Comparison of ENCODE assay signal across 1 cellular context in the genomic region with DNA sequence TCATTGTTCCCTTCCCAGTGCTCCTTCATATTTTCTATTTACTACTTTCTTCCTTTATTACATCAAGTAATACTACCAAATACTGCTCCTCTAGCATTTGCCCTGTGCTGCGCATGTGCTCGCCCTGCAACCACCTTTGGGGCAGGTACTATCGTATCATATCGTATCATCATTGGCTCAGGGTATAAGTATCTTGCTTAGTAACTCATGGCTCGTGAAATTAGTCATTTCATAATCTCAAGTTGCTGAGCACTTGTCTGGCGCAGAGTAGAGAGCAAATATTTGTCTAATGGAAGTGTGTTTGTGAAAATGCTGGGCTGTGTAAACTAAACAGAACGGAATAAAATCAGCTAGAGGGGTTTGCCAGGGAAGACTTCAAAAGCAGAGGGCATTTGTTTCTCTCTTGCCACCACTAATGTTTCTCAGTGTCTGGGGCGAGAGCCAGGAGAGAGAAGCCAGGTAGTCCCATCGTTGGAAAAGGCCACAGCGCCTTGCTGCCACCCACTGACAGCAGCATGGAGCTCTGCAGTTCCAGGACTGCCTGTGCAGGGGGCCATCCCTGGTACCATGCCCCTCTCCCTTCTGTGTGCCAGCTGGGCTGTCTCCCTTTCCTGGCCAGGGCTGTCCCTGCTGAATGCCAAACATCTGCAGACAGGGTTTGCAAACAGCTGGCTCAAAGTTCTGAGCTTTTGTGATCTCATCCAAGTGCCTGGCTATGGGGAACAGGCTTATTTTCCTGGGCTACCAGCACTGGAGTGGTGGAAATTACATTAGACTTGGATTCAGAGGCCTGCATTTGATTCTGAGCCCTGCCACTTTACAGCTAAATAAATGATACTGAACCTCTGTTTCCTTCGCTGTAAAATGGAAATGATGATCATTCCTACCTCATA.
TF ChIP-seq lines count a peak whose summit lies in the region.

No MANE protein-coding gene starts in this region.

TF ChIP-seq in HepG2, 621 proteins besides CTCF, POLR2A, EP300 and RAD21 (continued from another document):
- TF ChIP-seq TEAD3 (CRISPR knock-in tag; optimal IDR thresholded peaks at IDR 0.05; ENCODE audit: borderline replicate concordance) (peak; percentile 68), ZNF460 (CRISPR knock-in tag; IDR thresholded peaks at IDR 0.05; ENCODE audit: borderline replicate concordance) (no peak), HDAC2 (CRISPR knock-in tag; IDR thresholded peaks at IDR 0.05) (0 out of 2 replicates have a peak, but pooled peaks have one; percentile 14), ZFAT (CRISPR knock-in tag; conservative IDR thresholded peaks at IDR 0.05) (no peak), SOX5 (CRISPR knock-in tag; IDR thresholded peaks at IDR 0.05; ENCODE audit: borderline replicate concordance) (no peak), ZNF713 (CRISPR knock-in tag; IDR thresholded peaks at IDR 0.05) (no peak), ZSCAN12 (CRISPR knock-in tag; IDR thresholded peaks at IDR 0.05) (no peak), ELF1 (CRISPR knock-in tag; IDR thresholded peaks at IDR 0.05) (0 out of 2 replicates have a peak, but pooled peaks have one; percentile 13), ERF (CRISPR knock-in tag; IDR thresholded peaks at IDR 0.05) (peak; percentile 68; the same call in 1 of the 2 replicates), PHF5A (CRISPR knock-in tag; IDR thresholded peaks at IDR 0.05; ENCODE audit: low read depth, unreplicated experiment) (no peak), MTA3 (CRISPR knock-in tag; IDR thresholded peaks at IDR 0.05) (no peak), MTA1 (CRISPR knock-in tag; IDR thresholded peaks at IDR 0.05; ENCODE audit: borderline replicate concordance) (peak; percentile 28; the same call in 1 of the 2 replicates)
- TF ChIP-seq, protein P1, sequence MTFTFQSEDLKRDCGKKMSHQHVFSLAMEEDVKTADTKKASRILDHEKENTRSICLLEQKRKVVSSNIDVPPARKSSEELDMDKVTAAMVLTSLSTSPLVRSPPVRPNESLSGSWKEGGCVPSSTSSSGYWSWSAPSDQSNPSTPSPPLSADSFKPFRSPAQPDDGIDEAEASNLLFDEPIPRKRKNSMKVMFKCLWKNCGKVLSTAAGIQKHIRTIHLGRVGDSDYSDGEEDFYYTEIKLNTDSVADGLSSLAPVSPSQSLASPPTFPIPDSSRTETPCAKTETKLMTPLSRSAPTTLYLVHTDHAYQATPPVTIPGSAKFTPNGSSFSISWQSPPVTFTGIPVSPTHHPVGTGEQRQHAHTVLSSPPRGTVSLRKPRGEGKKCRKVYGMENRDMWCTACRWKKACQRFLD (CRISPR knock-in tag; IDR thresholded peaks at IDR 0.05; ENCODE audit: borderline replicate concordance) = no peak
- TF ChIP-seq, protein P2, sequence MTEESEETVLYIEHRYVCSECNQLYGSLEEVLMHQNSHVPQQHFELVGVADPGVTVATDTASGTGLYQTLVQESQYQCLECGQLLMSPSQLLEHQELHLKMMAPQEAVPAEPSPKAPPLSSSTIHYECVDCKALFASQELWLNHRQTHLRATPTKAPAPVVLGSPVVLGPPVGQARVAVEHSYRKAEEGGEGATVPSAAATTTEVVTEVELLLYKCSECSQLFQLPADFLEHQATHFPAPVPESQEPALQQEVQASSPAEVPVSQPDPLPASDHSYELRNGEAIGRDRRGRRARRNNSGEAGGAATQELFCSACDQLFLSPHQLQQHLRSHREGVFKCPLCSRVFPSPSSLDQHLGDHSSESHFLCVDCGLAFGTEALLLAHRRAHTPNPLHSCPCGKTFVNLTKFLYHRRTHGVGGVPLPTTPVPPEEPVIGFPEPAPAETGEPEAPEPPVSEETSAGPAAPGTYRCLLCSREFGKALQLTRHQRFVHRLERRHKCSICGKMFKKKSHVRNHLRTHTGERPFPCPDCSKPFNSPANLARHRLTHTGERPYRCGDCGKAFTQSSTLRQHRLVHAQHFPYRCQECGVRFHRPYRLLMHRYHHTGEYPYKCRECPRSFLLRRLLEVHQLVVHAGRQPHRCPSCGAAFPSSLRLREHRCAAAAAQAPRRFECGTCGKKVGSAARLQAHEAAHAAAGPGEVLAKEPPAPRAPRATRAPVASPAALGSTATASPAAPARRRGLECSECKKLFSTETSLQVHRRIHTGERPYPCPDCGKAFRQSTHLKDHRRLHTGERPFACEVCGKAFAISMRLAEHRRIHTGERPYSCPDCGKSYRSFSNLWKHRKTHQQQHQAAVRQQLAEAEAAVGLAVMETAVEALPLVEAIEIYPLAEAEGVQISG (CRISPR knock-in tag; IDR thresholded peaks at IDR 0.05) = peak; percentile 36; the same call in 1 of the 2 replicates
- TF ChIP-seq, protein P3, sequence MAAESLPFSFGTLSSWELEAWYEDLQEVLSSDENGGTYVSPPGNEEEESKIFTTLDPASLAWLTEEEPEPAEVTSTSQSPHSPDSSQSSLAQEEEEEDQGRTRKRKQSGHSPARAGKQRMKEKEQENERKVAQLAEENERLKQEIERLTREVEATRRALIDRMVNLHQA (CRISPR knock-in tag; IDR thresholded peaks at IDR 0.05) = no peak
TF ChIP-seq in HepG2: peak in this region for 79.
